Comparison of ENCODE assay signal across 15 cellular contexts in genomic region chr4:129581305-129581704, GRCh38.
DNase-seq lines count a peak whose midpoint lies in the region; ATAC-seq and TF ChIP-seq lines count a peak whose summit lies in the region.
"Had no signal": no experiment of that assay in that cellular context is flagged by ENCODE, and none has a peak within 500 bp of the region (broad histone marks: within the 10 kb centered on the region; RNA-seq: fewer than 3 reads in every experiment).

No MANE protein-coding gene starts in this region.

- H3K4me1 ChIP-seq in left lung, result no peaks in the 10 kb centered on the region
- H3K4me1 ChIP-seq: A549; BLaER1 treated with 17β-estradiol and CSF1 and Interleukin-3, amounts not matched to agents 10 nM and 100 nM; Caco-2 had no signal

- DNase-seq in NOMO-1 treated with DMSO at 0.1 percent for 48 hours (lab: John Stamatoyannopoulos, UW; ENCODE audit: unreplicated experiment) (peak; percentile 7), NOMO-1 treated with dmso at 0.1 percent for 144 hours (lab: John Stamatoyannopoulos, UW; ENCODE audit: unreplicated experiment) (no peak), left lung (no peak), RKO (ENCODE audit: low spot score) (no peak), putamen (ENCODE audit: low spot score) (no peak)
- DNase-seq: Caco-2; Calu3; CD4-positive, alpha-beta T cell; CD8-positive, alpha-beta T cell; DMS79 treated with DMSO at 0.1 percent for 48 hours; GF-D8 had no signal

- H3K9me3 ChIP-seq in left lung, result peaks cover 0 to 10% of the 10 kb centered on the region in 2 donors
- H3K9me3 ChIP-seq: A549; BLaER1 treated with 17β-estradiol and CSF1 and Interleukin-3, amounts not matched to agents 10 nM and 100 nM; Caco-2 had no signal

- peak; percentile 77 for ATAC-seq in left lung
- ATAC-seq: A549; CD8-positive, alpha-beta T cell had no signal

- H3K27ac ChIP-seq in left lung, result no peak overlapping the region
- H3K27ac ChIP-seq: 22Rv1; A549; BLaER1 treated with 17β-estradiol and CSF1 and Interleukin-3, amounts not matched to agents 10 nM and 100 nM; C4-2B had no signal

- TF ChIP-seq CTCF in left lung (IDR thresholded peaks at IDR 0.05), result no peak

- H3K36me3 ChIP-seq in left lung, result no peaks in the 10 kb centered on the region
- H3K36me3 ChIP-seq: BLaER1 treated with 17β-estradiol and CSF1 and Interleukin-3, amounts not matched to agents 10 nM and 100 nM had no signal

- intact Hi-C loops in left lung (cut with DNase I), result no loop called here

- H3K27me3 ChIP-seq in left lung, result no peaks in the 10 kb centered on the region
- H3K27me3 ChIP-seq: BLaER1 treated with 17β-estradiol and CSF1 and Interleukin-3, amounts not matched to agents 10 nM and 100 nM had no signal

- H3K4me3 ChIP-seq in left lung, result no peak overlapping the region
- H3K4me3 ChIP-seq: A549; BLaER1 treated with 17β-estradiol and CSF1 and Interleukin-3, amounts not matched to agents 10 nM and 100 nM had no signal
